27 cellular contexts compared by ENCODE assay signal in genomic region chr10:8361510-8361844, GRCh38.
DNase-seq lines count a peak whose midpoint lies in the region; ATAC-seq, FAIRE-seq and TF ChIP-seq lines count a peak whose summit lies in the region.
"Had no signal": no experiment of that assay in that cellular context is flagged by ENCODE, and none has a peak within 500 bp of the region (broad histone marks: within the 10 kb centered on the region; RNA-seq: fewer than 3 reads in every experiment).

No MANE protein-coding gene starts in this region.

- peak; percentile 35 to 44 for DNase-seq in activated T-cell treated with anti-CD3 and anti-CD28 coated beads, Interleukin-2, amount 50 U/mL, for 72 hours
- DNase-seq in activated T-cell treated with anti-CD3 and anti-CD28 coated beads, Interleukin-2, amount 50 U/mL, for 1 hour: no peak
- peak; percentile 38 for DNase-seq in M059J (ENCODE audit: low read depth)
- DNase-seq in bronchial epithelial cell (ENCODE audit: low read depth): no peak
- DNase-seq in trophoblast cell: peak; percentile 86 to 95
- no peak for DNase-seq in NCI-H510A (lab: John Stamatoyannopoulos, UW)
- no peak for DNase-seq in NCI-H146 treated with DMSO at 0.1 percent for 48 hours (lab: John Stamatoyannopoulos, UW; ENCODE audit: unreplicated experiment)
- no peak for DNase-seq in AG08396 (ENCODE audit: low spot score)
- DNase-seq: CD8-positive, alpha-beta memory T cell; EL; hippocampal formation; IMR-90; left colon; NCI-H1092 treated with DMSO at 0.1 percent for 48 hours; NCI-H187; NCI-H2171; NCI-H510A treated with DMSO at 0.1 percent for 48 hours; OCI-M1; stimulated activated CD4-positive, alpha-beta T cell treated with anti-CD3 and anti-CD28 coated beads, Interleukin-4, amount 100 ng/mL, for 4 hours; T-cell had no signal

- no peaks in the 10 kb centered on the region for H3K9me3 Mint-ChIP-seq in activated T-cell treated with anti-CD3 and anti-CD28 coated beads, Interleukin-2, amount 50 U/mL, for 72 hours
- H3K9me3 Mint-ChIP-seq: CD8-positive, alpha-beta memory T cell; nephron; T-cell had no signal

- H3K79me2 ChIP-seq in trophoblast cell (ENCODE audit: control insufficient read depth, insufficient read depth, low read length, poor library complexity): no peaks in the 10 kb centered on the region

- peak; percentile 60 for FAIRE-seq in bronchial epithelial cell (lab: Jason Lieb, UNC)
- FAIRE-seq: TTC549 had no signal

- no peak overlapping the region for H3K4me3 ChIP-seq in bronchial epithelial cell (ENCODE audit: low read depth, low read length)
- H3K4me3 ChIP-seq in trophoblast cell (ENCODE audit: low read depth, low read length): no peak overlapping the region
- H3K4me3 ChIP-seq: HAP-1, tibial nerve had no signal

- no peak overlapping the region for H3K9ac ChIP-seq in trophoblast cell (ENCODE audit: low read length)

- peaks cover 7 to 12% of the 10 kb centered on the region in 2 donors for H3K36me3 Mint-ChIP-seq in activated T-cell treated with anti-CD3 and anti-CD28 coated beads, Interleukin-2, amount 50 U/mL, for 72 hours (ENCODE audit: insufficient read depth in 2 of 2)
- H3K36me3 Mint-ChIP-seq: activated naive CD8-positive, alpha-beta T cell; T-cell had no signal

- H2BK5ac ChIP-seq in trophoblast cell (ENCODE audit: low read depth, low read length, poor library complexity): no peak overlapping the region

- H3K9me3 ChIP-seq in trophoblast cell (ENCODE audit: insufficient read depth, low read depth, low read length): no peaks in the 10 kb centered on the region
- H3K9me3 ChIP-seq: HAP-1, tibial nerve had no signal

- peaks cover 15% of the 10 kb centered on the region for H3K79me1 ChIP-seq in trophoblast cell (ENCODE audit: low read length)

- no peak overlapping the region for H2AFZ ChIP-seq in trophoblast cell (ENCODE audit: insufficient read depth, low read length, poor library complexity)

- peak overlapping the region; percentile 3 to 12 for H3K4me3 Mint-ChIP-seq in activated T-cell treated with anti-CD3 and anti-CD28 coated beads, Interleukin-2, amount 50 U/mL, for 72 hours
- H3K4me3 Mint-ChIP-seq: activated naive CD8-positive, alpha-beta T cell; activated T-helper 1 cell treated with anti-CD3 and anti-CD28 coated beads, Interleukin-12 subunit alpha, Interleukin-12 subunit beta, Interleukin-2, Interleukin-4 antibody, amounts not matched to agents 30 ng/mL and 10 ng/mL and 1 ng/mL, durations not matched to agents 14 hours and 24 hours and 36 hours; B cell; nephron; T-cell had no signal

- no peak overlapping the region for H2AK5ac ChIP-seq in trophoblast cell (ENCODE audit: low read length)

- no peak overlapping the region for H2BK120ac ChIP-seq in trophoblast cell (ENCODE audit: insufficient read depth, low read length, poor library complexity)

- no CpG with 5 or more reads among the region's 2 CpGs for WGBS in trophoblast cell (ENCODE audit: extremely low coverage, insufficient coverage, insufficient read length)

- H3K14ac ChIP-seq in trophoblast cell (ENCODE audit: low read length): no peak overlapping the region

- H2BK12ac ChIP-seq in trophoblast cell (ENCODE audit: low read length): no peak overlapping the region

- H3K36me3 ChIP-seq in bronchial epithelial cell (ENCODE audit: control insufficient read depth, insufficient read depth, low read length) (no peaks in the 10 kb centered on the region), trophoblast cell (ENCODE audit: control insufficient read depth in 1 of 2, insufficient read depth in 2 of 2, low read length in 2 of 2) (no peaks in the 10 kb centered on the region)
- H3K36me3 ChIP-seq: HAP-1, tibial nerve had no signal

- H3K18ac ChIP-seq in trophoblast cell (ENCODE audit: low read length): no peak overlapping the region

- H4K12ac ChIP-seq in trophoblast cell (ENCODE audit: low read depth, low read length): no peak overlapping the region

- H3K27ac Mint-ChIP-seq in activated T-cell treated with anti-CD3 and anti-CD28 coated beads, Interleukin-2, amount 50 U/mL, for 72 hours: no peak overlapping the region
- H3K27ac Mint-ChIP-seq: activated naive CD8-positive, alpha-beta T cell; B cell; nephron; T-cell had no signal

- TF ChIP-seq CTCF in bronchial epithelial cell (IDR thresholded peaks at IDR 0.05; ENCODE audit: insufficient read depth, low read length, severe bottlenecking): no peak

- H3K27me3 ChIP-seq in bronchial epithelial cell (ENCODE audit: control insufficient read depth, insufficient read depth, low read length): no peaks in the 10 kb centered on the region
- no peaks in the 10 kb centered on the region for H3K27me3 ChIP-seq in trophoblast cell (ENCODE audit: insufficient read depth, low read length)
- H3K27me3 ChIP-seq: tibial nerve had no signal

- H3K4me1 Mint-ChIP-seq in activated T-cell treated with anti-CD3 and anti-CD28 coated beads, Interleukin-2, amount 50 U/mL, for 72 hours (ENCODE audit: low read depth): peaks cover 71% of the 10 kb centered on the region
- H3K4me1 Mint-ChIP-seq: B cell, nephron had no signal

- no peak overlapping the region for H4K91ac ChIP-seq in trophoblast cell (ENCODE audit: low read depth, low read length)

- no peak overlapping the region for H3K23ac ChIP-seq in trophoblast cell (ENCODE audit: low read length)

- no peak overlapping the region for H3K27ac ChIP-seq in trophoblast cell (ENCODE audit: low read depth, low read length)
- H3K27ac ChIP-seq: tibial nerve had no signal

- peak; percentile 75 to 77 for ATAC-seq in activated T-cell treated with anti-CD3 and anti-CD28 coated beads, Interleukin-2, amount 50 U/mL, for 72 hours (replicated peaks in 1 of 2)
- ATAC-seq: left colon, T-cell had no signal

- peaks cover 14% of the 10 kb centered on the region for H3K27me3 Mint-ChIP-seq in activated T-cell treated with anti-CD3 and anti-CD28 coated beads, Interleukin-2, amount 50 U/mL, for 72 hours (ENCODE audit: low read depth)
- H3K27me3 Mint-ChIP-seq: activated naive CD8-positive, alpha-beta T cell; B cell had no signal

- H3K4me1 ChIP-seq in trophoblast cell (ENCODE audit: control insufficient read depth in 1 of 2, insufficient read depth in 2 of 2, low read length in 2 of 2): peaks cover 5 to 8% of the 10 kb centered on the region in 2 experiments
- H3K4me1 ChIP-seq: HAP-1, tibial nerve had no signal

- H4K8ac ChIP-seq in trophoblast cell (ENCODE audit: low read depth, low read length): no peak overlapping the region

- H3K4ac ChIP-seq in trophoblast cell (ENCODE audit: low read depth, low read length): no peak overlapping the region

- H3K4me2 ChIP-seq in trophoblast cell (ENCODE audit: low read length): no peak overlapping the region

Comparison
In these comparisons a context has a peak if more than half of its experiments do, and no peak if none do; other contexts are left out.
1. DNase-seq: peak in activated T-cell treated with anti-CD3 and anti-CD28 coated beads, Interleukin-2, amount 50 U/mL, for 72 hours (2 of 2), M059J (single experiment) and trophoblast cell (2 of 2); none in activated T-cell treated with anti-CD3 and anti-CD28 coated beads, Interleukin-2, amount 50 U/mL, for 1 hour (single experiment), bronchial epithelial cell (single experiment), NCI-H510A (single experiment), NCI-H146 treated with DMSO at 0.1 percent for 48 hours (single experiment) and AG08396 (single experiment).